8 cellular contexts compared by ENCODE assay signal in genomic region chrX:119467842-119468185, GRCh38. TPM values are rescaled to one million over a fixed set of nuclear protein-coding genes. Genes with fewer than 3 reads are reported as not detected.
A peak's percentile ranks its signal among the peaks of the same experiment; 100 is the strongest.
DNase-seq lines count a peak whose midpoint lies in the region.

No MANE protein-coding gene starts in this region.

- H3K4me3 ChIP-seq in stomach smooth muscle (ENCODE audit: low read length in 2 of 2) (peak overlapping the region; percentile 63 to 74), mesendoderm (ENCODE audit: low read length) (no peak overlapping the region)

- H3K79me2 ChIP-seq in mesendoderm (ENCODE audit: control insufficient read depth, insufficient read depth, low read length): peaks cover 5% of the 10 kb centered on the region

- peak overlapping the region; percentile 94 for H3K27ac Mint-ChIP-seq in activated CD4-positive, alpha-beta T cell treated with anti-CD3 and anti-CD28 coated beads, Interleukin-2, amount 10 ng/mL, durations not matched to agents 7 days and 5 days
- peak overlapping the region; percentile 58 for H3K27ac Mint-ChIP-seq in activated naive CD8-positive, alpha-beta T cell
- H3K27ac Mint-ChIP-seq in immature natural killer cell: peak overlapping the region; percentile 57 to 92 (median 78)

- H3K9ac ChIP-seq in stomach smooth muscle (ENCODE audit: low read length in 2 of 2): peak overlapping the region in 1 of 2 donors; percentile 21
- no peak overlapping the region for H3K9ac ChIP-seq in mesendoderm (ENCODE audit: low read length)

- no peak overlapping the region for H2BK15ac ChIP-seq in mesendoderm (replicated peaks; ENCODE audit: low read depth)

- H3K36me3 ChIP-seq in stomach smooth muscle (ENCODE audit: control insufficient read depth in 2 of 2, insufficient read depth in 2 of 2, low read length in 2 of 2) (peaks cover 3 to 12% of the 10 kb centered on the region in 2 donors), mesendoderm (ENCODE audit: control insufficient read depth, insufficient read depth, low read length) (peaks cover 4% of the 10 kb centered on the region)

- H2BK120ac ChIP-seq in mesendoderm (ENCODE audit: low read depth, low read length): no peak overlapping the region

- no peak overlapping the region for H3K4ac ChIP-seq in mesendoderm (ENCODE audit: low read depth, low read length)

- H3K9me3 Mint-ChIP-seq in activated CD4-positive, alpha-beta T cell treated with anti-CD3 and anti-CD28 coated beads, Interleukin-2, amount 10 ng/mL, durations not matched to agents 7 days and 5 days: no peaks in the 10 kb centered on the region
- no peaks in the 10 kb centered on the region for H3K9me3 Mint-ChIP-seq in activated naive CD8-positive, alpha-beta T cell (ENCODE audit: low read depth)
- no peaks in the 10 kb centered on the region for H3K9me3 Mint-ChIP-seq in immature natural killer cell

- DNase-seq in activated CD4-positive, alpha-beta T cell treated with anti-CD3 and anti-CD28 coated beads, Interleukin-2, amount 10 ng/mL, durations not matched to agents 7 days and 5 days: no peak
- DNase-seq in activated CD4-positive, alpha-beta T cell treated with anti-CD3 and anti-CD28 coated beads, Interleukin-2, amount 50 U/mL, for 48 hours: no peak
- no peak for DNase-seq in immature natural killer cell
- no peak for DNase-seq in NCI-H524 treated with DMSO at 0.1 percent for 48 hours (lab: John Stamatoyannopoulos, UW)
- no peak for DNase-seq in NK-92 treated with Interleukin-12 subunit alpha and Interleukin-12 subunit beta, amount 100 ng/mL, for 24 hours (lab: John Stamatoyannopoulos, UW)
- DNase-seq in mesendoderm: no peak

- CTCF ChIA-PET in activated CD4-positive, alpha-beta T cell treated with anti-CD3 and anti-CD28 coated beads, Interleukin-2, amount 10 ng/mL, durations not matched to agents 7 days and 5 days (lab: Charles Lee): interaction anchor here (0.6 to 0.7 kb wide), 3 partner anchors 10 to 84 kb away, joined by 3 to 5 read pairs (median 3); no protein-coding TSS in a partner anchor

- H3K4me1 Mint-ChIP-seq in activated CD4-positive, alpha-beta T cell treated with anti-CD3 and anti-CD28 coated beads, Interleukin-2, amount 10 ng/mL, durations not matched to agents 7 days and 5 days: peaks cover 22% of the 10 kb centered on the region
- H3K4me1 Mint-ChIP-seq in activated naive CD8-positive, alpha-beta T cell (ENCODE audit: low read depth): peaks cover 8% of the 10 kb centered on the region
- peaks cover 7 to 15% of the 10 kb centered on the region in 2 donors for H3K4me1 Mint-ChIP-seq in immature natural killer cell

- no peak overlapping the region for H3K56ac ChIP-seq in mesendoderm (ENCODE audit: low read length)

- H3K23ac ChIP-seq in mesendoderm (ENCODE audit: low read length): no peak overlapping the region

- H4K5ac ChIP-seq in mesendoderm (ENCODE audit: low read length): no peak overlapping the region

- no peak overlapping the region for H3K4me2 ChIP-seq in mesendoderm (ENCODE audit: low read length)

- H3K9me3 ChIP-seq in stomach smooth muscle (ENCODE audit: control insufficient read depth in 2 of 2, low read length in 2 of 2): no peaks in the 10 kb centered on the region

- H3K36me3 Mint-ChIP-seq in activated CD4-positive, alpha-beta T cell treated with anti-CD3 and anti-CD28 coated beads, Interleukin-2, amount 10 ng/mL, durations not matched to agents 7 days and 5 days (ENCODE audit: low read depth): peaks cover 23% of the 10 kb centered on the region
- no peaks in the 10 kb centered on the region for H3K36me3 Mint-ChIP-seq in activated naive CD8-positive, alpha-beta T cell
- no peaks in the 10 kb centered on the region for H3K36me3 Mint-ChIP-seq in immature natural killer cell

- no CpG with 5 or more reads among the region's 8 CpGs for WGBS in mesendoderm (ENCODE audit: extremely low coverage, insufficient coverage, low lambda C conversion rate)

- no peak overlapping the region for H2AK5ac ChIP-seq in mesendoderm (ENCODE audit: low read length)

- no peaks in the 10 kb centered on the region for H3K27me3 ChIP-seq in stomach smooth muscle (ENCODE audit: control insufficient read depth in 1 of 2, insufficient read depth in 2 of 2, low read length in 2 of 2)
- H3K27me3 ChIP-seq in mesendoderm (ENCODE audit: insufficient read depth, low read length, poor library complexity): no peaks in the 10 kb centered on the region

- no peak overlapping the region for H2BK5ac ChIP-seq in mesendoderm (ENCODE audit: low read length)

- peak overlapping the region; percentile 18 for H3K27ac ChIP-seq in stomach smooth muscle (ENCODE audit: low read length)
- H3K27ac ChIP-seq in mesendoderm (ENCODE audit: low read depth, low read length): no peak overlapping the region

- peaks cover 7% of the 10 kb centered on the region for H3K4me1 ChIP-seq in stomach smooth muscle (ENCODE audit: control insufficient read depth, insufficient read depth, low read length)
- H3K4me1 ChIP-seq in mesendoderm (ENCODE audit: control insufficient read depth, low read depth, low read length): no peaks in the 10 kb centered on the region

- no peaks in the 10 kb centered on the region for H3K27me3 Mint-ChIP-seq in activated CD4-positive, alpha-beta T cell treated with anti-CD3 and anti-CD28 coated beads, Interleukin-2, amount 10 ng/mL, durations not matched to agents 7 days and 5 days
- no peaks in the 10 kb centered on the region for H3K27me3 Mint-ChIP-seq in activated naive CD8-positive, alpha-beta T cell
- H3K27me3 Mint-ChIP-seq in immature natural killer cell (ENCODE audit: low read depth in 3 of 3): peaks cover 3 to 7% (median 5%) of the 10 kb centered on the region in 3 donors

- no peak overlapping the region for H4K8ac ChIP-seq in mesendoderm (ENCODE audit: low read depth, low read length)

- H3K79me1 ChIP-seq in mesendoderm (ENCODE audit: low read length): peaks cover 2% of the 10 kb centered on the region

- POLR2A ChIA-PET in activated CD4-positive, alpha-beta T cell treated with anti-CD3 and anti-CD28 coated beads, Interleukin-2, amount 10 ng/mL, durations not matched to agents 7 days and 5 days (lab: Charles Lee): no interaction called here

- peak overlapping the region; percentile 85 for H3K4me3 Mint-ChIP-seq in activated CD4-positive, alpha-beta T cell treated with anti-CD3 and anti-CD28 coated beads, Interleukin-2, amount 10 ng/mL, durations not matched to agents 7 days and 5 days
- peak overlapping the region; percentile 88 for H3K4me3 Mint-ChIP-seq in activated naive CD8-positive, alpha-beta T cell
- H3K4me3 Mint-ChIP-seq in immature natural killer cell: peak overlapping the region; percentile 77 to 89 (median 85)

- no peak overlapping the region for H3K18ac ChIP-seq in mesendoderm (ENCODE audit: low read length)

RNA-seq across cellular contexts. Expression of gene SLC25A5, which starts 0.4 kb away (rescaled TPM):
- 100 to 1,000 TPM; 425 to 426 TPM for total RNA-seq in activated CD4-positive, alpha-beta T cell treated with anti-CD3 and anti-CD28 coated beads, Interleukin-2, amount 10 ng/mL, durations not matched to agents 7 days and 5 days
- 100 to 1,000 TPM; 277 to 490 (median 364) TPM for polyA plus RNA-seq in immature natural killer cell
- 447 TPM for polyA plus RNA-seq in mesendoderm (2013, experiment 1 of 2)
- 442 TPM for polyA plus RNA-seq in mesendoderm (2013, experiment 2 of 2)
